In genomic region chrX:68823413-68824151, GRCh38 we compare ENCODE assay signal across 8 cellular contexts.
"Had no signal": no experiment of that assay in that cellular context is flagged by ENCODE, and none has a peak within 500 bp of the region (broad histone marks: within the 10 kb centered on the region; RNA-seq: fewer than 3 reads in every experiment).

No MANE protein-coding gene starts in this region.

- H3K9me3 Mint-ChIP-seq: activated naive CD8-positive, alpha-beta T cell treated with anti-CD3 and anti-CD28 coated beads, Interleukin-2, amount 50 U/mL, for 24 hours; memory B cell had no signal

- H3K4me3 ChIP-seq: ascending aorta, left lung, pancreas, tibial artery had no signal

- H3K4me1 ChIP-seq: ascending aorta, pancreas had no signal

- H3K9me3 ChIP-seq: ascending aorta, left lung, pancreas, tibial artery had no signal

- H3K27me3 ChIP-seq: ascending aorta, left lung, tibial artery had no signal

- H3K36me3 ChIP-seq: ascending aorta, left lung, pancreas, tibial artery had no signal

- H3K36me3 Mint-ChIP-seq: memory B cell had no signal

- ATAC-seq: activated naive CD8-positive, alpha-beta T cell treated with anti-CD3 and anti-CD28 coated beads, Interleukin-2, amount 50 U/mL, for 24 hours had no signal

- H3K27ac Mint-ChIP-seq: activated naive CD8-positive, alpha-beta T cell treated with anti-CD3 and anti-CD28 coated beads, Interleukin-2, amount 50 U/mL, for 24 hours; memory B cell had no signal

- H3K27me3 Mint-ChIP-seq: activated naive CD8-positive, alpha-beta T cell treated with anti-CD3 and anti-CD28 coated beads, Interleukin-2, amount 50 U/mL, for 24 hours; memory B cell had no signal

- H3K27ac ChIP-seq: ascending aorta, left lung, pancreas, tibial artery had no signal

- DNase-seq: activated naive CD4-positive, alpha-beta T cell; activated naive CD8-positive, alpha-beta T cell treated with anti-CD3 and anti-CD28 coated beads, Interleukin-2, amount 50 U/mL, for 24 hours; left lung; pancreas; T-helper 2 cell; tibial artery had no signal

- H3K4me3 Mint-ChIP-seq: activated naive CD8-positive, alpha-beta T cell treated with anti-CD3 and anti-CD28 coated beads, Interleukin-2, amount 50 U/mL, for 24 hours; memory B cell had no signal
